ENCODE assay signal across 8 cellular contexts in the genomic region with DNA sequence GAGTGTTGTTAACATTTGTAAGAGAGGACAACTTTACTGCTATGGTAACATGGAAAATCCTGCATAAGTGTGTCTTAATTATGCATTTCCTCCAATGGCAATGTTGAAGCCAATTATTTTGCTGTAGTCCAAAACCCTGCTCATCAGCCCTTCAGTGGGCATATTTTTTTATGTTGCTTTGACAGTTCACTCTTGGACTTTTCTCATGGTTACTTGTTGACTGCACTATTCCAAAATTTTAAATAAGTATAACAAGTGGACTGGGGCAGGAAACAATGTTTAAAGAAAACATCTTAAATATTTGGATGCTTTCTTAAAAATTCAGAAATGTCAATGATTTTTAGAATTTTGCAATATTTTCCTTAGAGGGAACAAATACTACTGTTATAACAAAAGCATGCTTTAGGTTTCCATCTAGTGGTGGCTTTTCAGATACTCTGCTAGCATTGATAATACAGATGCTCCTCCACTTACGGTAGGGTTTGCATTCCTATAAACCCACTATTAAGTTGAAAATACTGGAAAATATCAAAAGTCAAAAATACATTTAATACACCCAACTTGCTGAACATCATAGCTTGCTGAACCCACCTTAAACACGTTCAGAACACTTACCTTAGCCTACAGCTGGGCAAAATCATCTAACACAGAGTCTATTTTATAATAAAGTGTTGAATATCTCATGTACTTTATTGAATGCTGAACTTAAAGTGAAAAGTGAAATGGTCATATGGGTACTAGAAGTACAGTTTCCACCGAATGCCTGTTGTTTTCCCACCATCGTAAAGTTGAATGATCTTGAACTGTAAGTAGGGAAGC.
DNase-seq lines count a peak whose midpoint lies in the region; ATAC-seq, FAIRE-seq and TF ChIP-seq lines count a peak whose summit lies in the region.

No MANE protein-coding gene starts in this region.

- FAIRE-seq in TTC549 (lab: Jason Lieb, UNC), result peak; percentile 93

- H3K27ac ChIP-seq in heart right ventricle (no peak overlapping the region), testis (no peak overlapping the region)

- H3K27me3 ChIP-seq in BE2C (no peaks in the 10 kb centered on the region), heart right ventricle (no peaks in the 10 kb centered on the region), testis (no peaks in the 10 kb centered on the region)

- intact Hi-C loops in heart right ventricle (cut with DNase I), result loop anchor here in 9 of 10 donors (2.0 to 10.0 kb wide), 8 partner anchors 153 to 241 kb away; partner anchors contain the start of genes NMBR (in 4 of the 9) and VTA1 (in 4 of the 9)
- intact Hi-C loops in testis (cut with DNase I; ENCODE audit: low total_unique reads), result no loop called here

- DNase-seq in BE2C, result no peak
- DNase-seq in heart right ventricle, result no peak
- no peak for DNase-seq in testis
- no peak for DNase-seq in stimulated activated CD4-positive, alpha-beta T cell treated with anti-CD3 and anti-CD28 coated beads, Interleukin-4, amount 100 ng/mL, for 4 hours

- no peaks in the 10 kb centered on the region for H3K9me3 ChIP-seq in BE2C
- no peaks in the 10 kb centered on the region for H3K9me3 ChIP-seq in heart right ventricle
- H3K9me3 ChIP-seq in testis, result no peaks in the 10 kb centered on the region

- ATAC-seq in GM18868 (IDR thresholded peaks at IDR 0.05; ENCODE audit: unreplicated experiment), result peak; percentile 95
- ATAC-seq in heart right ventricle, result peak in 1 of 8 donors; percentile 55
- no peak for ATAC-seq in HG03280 (IDR thresholded peaks at IDR 0.05; ENCODE audit: unreplicated experiment)

- TF ChIP-seq RAD21 in Ishikawa (IDR thresholded peaks at IDR 0.05; ENCODE audit: low read depth), result peak; percentile 75

- no peaks in the 10 kb centered on the region for H3K4me1 ChIP-seq in BE2C
- no peaks in the 10 kb centered on the region for H3K4me1 ChIP-seq in heart right ventricle
- no peaks in the 10 kb centered on the region for H3K4me1 ChIP-seq in testis

- TF ChIP-seq CTCF in BE2C (IDR thresholded peaks at IDR 0.05; ENCODE audit: low read depth, low read length) (peak; percentile 42), heart right ventricle (IDR thresholded peaks at IDR 0.05) (peak in 8 of 9 donors; percentile 24 to 70 (median 64)), testis (IDR thresholded peaks at IDR 0.05) (peak; percentile 36 to 50 (median 46))

- H3K4me3 ChIP-seq in BE2C (ENCODE audit: low read depth, low read length) (no peak overlapping the region), heart right ventricle (no peak overlapping the region), testis (no peak overlapping the region)

- no peak for TF ChIP-seq POLR2A in testis (IDR thresholded peaks at IDR 0.05)

- H3K36me3 ChIP-seq in BE2C (no peaks in the 10 kb centered on the region), heart right ventricle (no peaks in the 10 kb centered on the region), testis (ENCODE audit: low read depth, missing control alignments) (no peaks in the 10 kb centered on the region)

- 18% methylated on average over 4 of the region's 4 CpGs for WGBS in heart right ventricle, 2 donors
- 35 to 44% methylated on average over 4 of the region's 4 CpGs for WGBS in testis, 2 donors

- no peak for TF ChIP-seq EP300 in Ishikawa (IDR thresholded peaks at IDR 0.05; ENCODE audit: borderline replicate concordance)

TF ChIP-seq in Ishikawa, 13 proteins besides CTCF, POLR2A, EP300 and RAD21:
- no peak for TF ChIP-seq CREB1 (IDR thresholded peaks at IDR 0.05; ENCODE audit: low read depth)
TF ChIP-seq in Ishikawa: peak in this region for 0.
